ENCODE assay signal across 8 cellular contexts in genomic region chr1:235650341-235651169, GRCh38. TPM values are rescaled to one million over a fixed set of nuclear protein-coding genes. Genes with fewer than 3 reads are reported as not detected.
DNase-seq lines count a peak whose midpoint lies in the region; ATAC-seq and TF ChIP-seq lines count a peak whose summit lies in the region.

No MANE protein-coding gene starts in this region.

- peaks cover 3% of the 10 kb centered on the region; the same call in 1 of the 2 replicates for H3K4me1 ChIP-seq in HEK293 (ENCODE audit: control insufficient read depth, insufficient read depth, low read length)

- POLR2A ChIA-PET in AG04450 (lab: Yijun Ruan, JAX) = no interaction called here
- POLR2A ChIA-PET in HEK293 (lab: Yijun Ruan, JAX) = no interaction called here

- peaks cover 51% of the 10 kb centered on the region for H3K27me3 ChIP-seq in AG04450 (ENCODE audit: control insufficient read depth, insufficient read depth, low read length)

- H3K4me3 Mint-ChIP-seq in stimulated activated memory B cell treated with anti-CD40 and anti-IgM and Interleukin-4, amounts not matched to agents 10 μg/mL and 1 μg/mL and 100 μg/mL, for 72 hours = peak overlapping the region; percentile 18

- H3K4me3 ChIP-seq in AG04450 (ENCODE audit: low read depth, low read length) (peak overlapping the region; percentile 44), HEK293 (ENCODE audit: low read depth, low read length) (peak overlapping the region; percentile 42)

- H3K27ac ChIP-seq in AG04450 (ENCODE audit: low read depth, low read length) (no peak overlapping the region), HEK293 (ENCODE audit: extremely low read depth, low read depth, low read length) (no peak overlapping the region; the same call in 1 of the 2 replicates)

- H3K36me3 ChIP-seq in HEK293 (ENCODE audit: control insufficient read depth in 2 of 2, insufficient read depth in 1 of 2, low read length in 2 of 2) = no peaks in the 10 kb centered on the region; a peak in 1 of 3 replicates

- peaks cover 81% of the 10 kb centered on the region for H3K27me3 Mint-ChIP-seq in stimulated activated memory B cell treated with anti-CD40 and anti-IgM and Interleukin-4, amounts not matched to agents 10 μg/mL and 1 μg/mL and 100 μg/mL, for 72 hours

- CTCF ChIA-PET in AG04450 (lab: Charles Lee) (interaction anchor here (0.7 kb wide), 1 partner anchor 1252 kb away, joined by 3 read pairs; no protein-coding TSS in a partner anchor), HEK293 (lab: Yijun Ruan, JAX) (interaction anchor here (0.6 kb wide), 3 partner anchors 10 to 996 kb away, joined by 4 to 5 read pairs (median 4); no protein-coding TSS in a partner anchor)

- DNase-seq in AG04450 (ENCODE audit: low read depth, low spot score) (no peak), iPS-NIHi11 (ENCODE audit: low spot score) (peak; percentile 85), COR-L47 (lab: John Stamatoyannopoulos, UW) (no peak)
- DNase-seq in activated naive CD4-positive, alpha-beta T cell treated with anti-CD3 and anti-CD28 coated beads, Interleukin-2, amount 50 U/mL, for 72 hours (ENCODE audit: low spot score in 2 of 2) = no peak

- H3K27ac Mint-ChIP-seq in activated naive CD4-positive, alpha-beta T cell treated with anti-CD3 and anti-CD28 coated beads, Interleukin-2, amount 50 U/mL, for 72 hours = no peak overlapping the region
- no peak overlapping the region for H3K27ac Mint-ChIP-seq in stimulated activated memory B cell treated with anti-CD40 and anti-IgM and Interleukin-4, amounts not matched to agents 10 μg/mL and 1 μg/mL and 100 μg/mL, for 72 hours

- peak; percentile 21 to 42 for ATAC-seq in activated naive CD4-positive, alpha-beta T cell treated with anti-CD3 and anti-CD28 coated beads, Interleukin-2, amount 50 U/mL, for 72 hours
- peak; percentile 37 for ATAC-seq in stimulated activated memory B cell treated with anti-CD40 and anti-IgM and Interleukin-4, amounts not matched to agents 10 μg/mL and 1 μg/mL and 100 μg/mL, for 72 hours
- ATAC-seq in GM18907 (IDR thresholded peaks at IDR 0.05; ENCODE audit: unreplicated experiment) = no peak
- no peak for ATAC-seq in activated CD4-positive, CD25-positive, alpha-beta regulatory T cell treated with anti-CD3 and anti-CD28 coated beads, Interleukin-2, amount 50 U/mL, for 24 hours

- TF ChIP-seq CTCF in AG04450 (IDR thresholded peaks at IDR 0.05; ENCODE audit: low read depth, low read length) = no peak
- TF ChIP-seq CTCF in HEK293 (tag by site-specific recombination; IDR thresholded peaks at IDR 0.05) = no peak

- H3K9me3 ChIP-seq in AG04450 (ENCODE audit: control insufficient read depth, insufficient read depth, low read length) = no peaks in the 10 kb centered on the region; the same call in 1 of the 2 replicates
- H3K9me3 ChIP-seq in HEK293 (ENCODE audit: control insufficient read depth, insufficient read depth, low read depth, low read length) = no peaks in the 10 kb centered on the region

- H3K4me1 Mint-ChIP-seq in stimulated activated memory B cell treated with anti-CD40 and anti-IgM and Interleukin-4, amounts not matched to agents 10 μg/mL and 1 μg/mL and 100 μg/mL, for 72 hours = peaks cover 16% of the 10 kb centered on the region

- H3K9me3 Mint-ChIP-seq in activated naive CD4-positive, alpha-beta T cell treated with anti-CD3 and anti-CD28 coated beads, Interleukin-2, amount 50 U/mL, for 72 hours = peaks cover 5 to 7% of the 10 kb centered on the region in 2 donors
- H3K9me3 Mint-ChIP-seq in stimulated activated memory B cell treated with anti-CD40 and anti-IgM and Interleukin-4, amounts not matched to agents 10 μg/mL and 1 μg/mL and 100 μg/mL, for 72 hours = peaks cover 11% of the 10 kb centered on the region

- H3K36me3 Mint-ChIP-seq in activated naive CD4-positive, alpha-beta T cell treated with anti-CD3 and anti-CD28 coated beads, Interleukin-2, amount 50 U/mL, for 72 hours = peaks cover 11 to 29% of the 10 kb centered on the region in 2 donors
- H3K36me3 Mint-ChIP-seq in stimulated activated memory B cell treated with anti-CD40 and anti-IgM and Interleukin-4, amounts not matched to agents 10 μg/mL and 1 μg/mL and 100 μg/mL, for 72 hours = peaks cover 7% of the 10 kb centered on the region

TF ChIP-seq in HEK293, 187 proteins besides CTCF, POLR2A, EP300 and RAD21 (continues in another document):
- TF ChIP-seq ZNF692 (tag by site-specific recombination; IDR thresholded peaks at IDR 0.05) (no peak), ZFP3 (tag by site-specific recombination; IDR thresholded peaks at IDR 0.05; ENCODE audit: low read depth) (no peak), FEZF1 (tag by site-specific recombination; IDR thresholded peaks at IDR 0.05) (no peak), ZNF621 (tag by site-specific recombination; IDR thresholded peaks at IDR 0.05) (no peak), BCL11B (tag by site-specific recombination; IDR thresholded peaks at IDR 0.05; ENCODE audit: low read depth) (no peak), ZSCAN18 (tag by site-specific recombination; IDR thresholded peaks at IDR 0.05) (no peak), ZBTB8A (tag by site-specific recombination; IDR thresholded peaks at IDR 0.05) (no peak), ZNF280D (tag by site-specific recombination; IDR thresholded peaks at IDR 0.05) (no peak), ZBTB6 (tag by site-specific recombination; IDR thresholded peaks at IDR 0.05) (0 out of 2 replicates have a peak, but pooled peaks have one; percentile 25), ZNF202 (tag by site-specific recombination; IDR thresholded peaks at IDR 0.05; ENCODE audit: borderline replicate concordance) (peak; percentile 94), ZXDB (tag by site-specific recombination; IDR thresholded peaks at IDR 0.05) (no peak), ZNF324 (tag by site-specific recombination; IDR thresholded peaks at IDR 0.05) (no peak)

RNA-seq across cellular contexts. Expression of gene GNG4, which starts 1.0 kb away (rescaled TPM):
- polyA plus RNA-seq in AG04450 (2011; rRNA removed) = 0.19 and 0.33 TPM in 2 replicates
- polyA minus RNA-seq in AG04450 (2011; rRNA and poly(A)+ RNA removed) = 0.17 TPM in 1 of 2 replicates, not detected in the other
- total RNA-seq in activated naive CD4-positive, alpha-beta T cell treated with anti-CD3 and anti-CD28 coated beads, Interleukin-2, amount 50 U/mL, for 72 hours = under 1 TPM; 0.70 to 0.75 TPM

Comparison
In these comparisons a context has a peak if more than half of its experiments do, and no peak if none do; other contexts are left out.
1. ATAC-seq: peak in activated naive CD4-positive, alpha-beta T cell treated with anti-CD3 and anti-CD28 coated beads, Interleukin-2, amount 50 U/mL, for 72 hours (2 of 2) and stimulated activated memory B cell treated with anti-CD40 and anti-IgM and Interleukin-4, amounts not matched to agents 10 μg/mL and 1 μg/mL and 100 μg/mL, for 72 hours (single experiment); none in GM18907 (single experiment) and activated CD4-positive, CD25-positive, alpha-beta regulatory T cell treated with anti-CD3 and anti-CD28 coated beads, Interleukin-2, amount 50 U/mL, for 24 hours (0 of 2).